Comparison of ENCODE assay signal across 1 cellular context in genomic region chr1:182206628-182207239, GRCh38.
TF ChIP-seq lines count a peak whose summit lies in the region.

No MANE protein-coding gene starts in this region.

TF ChIP-seq in SK-N-SH treated with all-trans-retinoic acid at 6 μM for 48 hours, 23 proteins besides CTCF, POLR2A, EP300 and RAD21 (continued from another document):
- no peak for TF ChIP-seq PATZ1 (CRISPR knock-in tag; IDR thresholded peaks at IDR 0.05; ENCODE audit: borderline replicate concordance)
- no peak for TF ChIP-seq OSR1 (CRISPR knock-in tag; IDR thresholded peaks at IDR 0.05)
